Comparison of ENCODE assay signal across 2 cellular contexts in genomic region chr13:95667235-95667634, GRCh38. TPM values are rescaled to one million over a fixed set of nuclear protein-coding genes. Genes with fewer than 3 reads are reported as not detected.
"Had no signal": no experiment of that assay in that cellular context is flagged by ENCODE, and none has a peak within 500 bp of the region (broad histone marks: within the 10 kb centered on the region; RNA-seq: fewer than 3 reads in every experiment).

No MANE protein-coding gene starts in this region.

RNA-seq across cellular contexts. Expression of gene DZIP1, which starts 22.7 kb away (rescaled TPM):
- total RNA-seq: activated B cell treated with CpG ODN at 0.5 μM for 24 hours, T-helper 17 cell had no signal
